8 cellular contexts compared by ENCODE assay signal in genomic region chrX:137051978-137052640, GRCh38. TPM values are rescaled to one million over a fixed set of nuclear protein-coding genes. Genes with fewer than 3 reads are reported as not detected.
DNase-seq lines count a peak whose midpoint lies in the region; ATAC-seq, FAIRE-seq and TF ChIP-seq lines count a peak whose summit lies in the region.

No MANE protein-coding gene starts in this region.

- no peak for TF ChIP-seq POLR2A in testis (IDR thresholded peaks at IDR 0.05)

- H3K4me1 Mint-ChIP-seq in Calu3 (ENCODE audit: low read depth, unreplicated experiment) (no peaks in the 10 kb centered on the region), osteocyte (ENCODE audit: unreplicated experiment) (peaks cover 8% of the 10 kb centered on the region)

- FAIRE-seq in HTR-8/SVneo (lab: Jason Lieb, UNC) = no peak

- H3K27ac ChIP-seq in testis = no peak overlapping the region

- intact Hi-C loops in Calu3 (cut with micrococcal nuclease; ENCODE audit: unreplicated experiment) = loop anchor here (1.0 to 5.0 kb wide), 2 partner anchors 98 to 340 kb away; no protein-coding TSS in a partner anchor
- intact Hi-C loops in testis (cut with DNase I; ENCODE audit: low total_unique reads) = no loop called here

- H3K36me3 Mint-ChIP-seq in Calu3 (ENCODE audit: insufficient read depth, unreplicated experiment) = no peaks in the 10 kb centered on the region
- H3K36me3 Mint-ChIP-seq in osteocyte (ENCODE audit: unreplicated experiment) = no peaks in the 10 kb centered on the region

- H3K27ac Mint-ChIP-seq in Calu3 (ENCODE audit: unreplicated experiment) (no peak overlapping the region), osteocyte (ENCODE audit: unreplicated experiment) (no peak overlapping the region)

- H3K4me1 ChIP-seq in testis = no peaks in the 10 kb centered on the region

- CTCF ChIA-PET in Calu3 (lab: Charles Lee) = interaction anchor here (0.9 kb wide), 1 partner anchor 10 kb away, joined by 3 read pairs; no protein-coding TSS in a partner anchor

- H3K27me3 Mint-ChIP-seq in Calu3 (ENCODE audit: unreplicated experiment) (peaks cover 75% of the 10 kb centered on the region), osteocyte (ENCODE audit: unreplicated experiment) (peaks cover 45% of the 10 kb centered on the region)

- H3K9me3 Mint-ChIP-seq in Calu3 (ENCODE audit: low read depth, unreplicated experiment) = no peaks in the 10 kb centered on the region
- H3K9me3 Mint-ChIP-seq in osteocyte (ENCODE audit: unreplicated experiment) = peaks cover under 1% of the 10 kb centered on the region

- DNase-seq in Calu3 = peak; percentile 73
- DNase-seq in HTR-8/SVneo (ENCODE audit: insufficient read length, low spot score) = peak; percentile 34
- peak; percentile 32 for DNase-seq in RPMI7951 (ENCODE audit: low read depth)
- peak; percentile 69 for DNase-seq in activated T-helper 9 cell treated with anti-CD3 and anti-CD28 coated beads, Interleukin-2, amount 50 U/mL, for 16 hours (ENCODE audit: low read depth)
- peak; percentile 4 for DNase-seq in globus pallidus (ENCODE audit: low spot score)
- DNase-seq in osteocyte (ENCODE audit: extremely low spot score, unreplicated experiment) = peak; percentile 90
- DNase-seq in testis = peak; percentile 69

- peak; percentile 99 for ATAC-seq in GM21381 (IDR thresholded peaks at IDR 0.05; ENCODE audit: unreplicated experiment)

- no peaks in the 10 kb centered on the region for H3K27me3 ChIP-seq in testis

- TF ChIP-seq CTCF in Calu3 (IDR thresholded peaks at IDR 0.05; ENCODE audit: unreplicated experiment) (peak; percentile 80), osteocyte (IDR thresholded peaks at IDR 0.05) (peak; percentile 86), testis (IDR thresholded peaks at IDR 0.05) (peak in 2 of 3 experiments; percentile 40 to 63)

- H3K36me3 ChIP-seq in testis (ENCODE audit: low read depth, missing control alignments) = no peaks in the 10 kb centered on the region

- peak overlapping the region; percentile 9 to 39 for H3K4me3 ChIP-seq in testis

- no peaks in the 10 kb centered on the region for H3K9me3 ChIP-seq in testis

- BruUV-seq in Calu3 (replicated peaks; lab: Mats Ljungman, UMichigan) = no TSS peak

- 1 to 3% methylated on average over 6 to 23 of the region's 37 CpGs for WGBS in testis, 2 donors

- peak overlapping the region; percentile 66 for H3K4me3 Mint-ChIP-seq in Calu3 (ENCODE audit: low read depth, unreplicated experiment)
- peak overlapping the region; percentile 80 for H3K4me3 Mint-ChIP-seq in osteocyte (ENCODE audit: unreplicated experiment)

RNA-seq across cellular contexts. Expression of gene GPR101, which starts 18.3 kb away (rescaled TPM):
- not detected in 2 replicates for total RNA-seq in Calu3 (2022)
- total RNA-seq in RPMI7951 (2014; rRNA removed; shearing (Covaris generic)) = not detected in 2 replicates
- total RNA-seq in osteocyte = not detected in 2 replicates
- not detected for total RNA-seq in testis
- polyA plus RNA-seq in testis (ENCODE audit: insufficient read depth, low read depth, low replicate concordance) = not detected

Comparison
In these comparisons a context has a peak if more than half of its experiments do, and no peak if none do; other contexts are left out.
1. DNase-seq: peak in every context shown above with its lines; median percentile 90 in osteocyte; 73 in Calu3; 69 in activated T-helper 9 cell treated with anti-CD3 and anti-CD28 coated beads, Interleukin-2, amount 50 U/mL, for 16 hours; 69 in testis; 34 in HTR-8/SVneo; 32 in RPMI7951; 4 in globus pallidus.